In genomic region chr2:240876475-240877251, GRCh38 we compare ENCODE assay signal across 1 cellular context.
TF ChIP-seq lines count a peak whose summit lies in the region.

No MANE protein-coding gene starts in this region.

TF ChIP-seq in HepG2, 621 proteins besides CTCF, POLR2A, EP300 and RAD21 (continued from another document and continues in another):
- TF ChIP-seq ARID4A (CRISPR knock-in tag; IDR thresholded peaks at IDR 0.05; ENCODE audit: borderline replicate concordance) (peak; percentile 80; the same call in 1 of the 2 replicates), RFX5 (IDR thresholded peaks at IDR 0.05; ENCODE audit: low read depth, low read length) (no peak), ZNF431 (CRISPR knock-in tag; IDR thresholded peaks at IDR 0.05; ENCODE audit: borderline replicate concordance, low read depth) (peak; percentile 87), ZNF543 (CRISPR knock-in tag; IDR thresholded peaks at IDR 0.05) (peak; percentile 81), SIX1 (CRISPR knock-in tag; IDR thresholded peaks at IDR 0.05; ENCODE audit: borderline replicate concordance) (peak; percentile 81; the same call in 1 of the 2 replicates), GMEB2 (CRISPR knock-in tag; IDR thresholded peaks at IDR 0.05; ENCODE audit: low read depth) (no peak), NCOA5 (CRISPR knock-in tag; IDR thresholded peaks at IDR 0.05) (no peak), NFE2 (CRISPR knock-in tag; IDR thresholded peaks at IDR 0.05) (no peak), ZNF563 (CRISPR knock-in tag; IDR thresholded peaks at IDR 0.05) (peak; percentile 79), ZNF83 (CRISPR knock-in tag; IDR thresholded peaks at IDR 0.05; ENCODE audit: borderline replicate concordance) (peak; percentile 82; the same call in 1 of the 2 replicates), ZHX2 (IDR thresholded peaks at IDR 0.05; ENCODE audit: low read depth) (peak; percentile 62; the same call in 1 of the 2 replicates), ZHX2 (CRISPR knock-in tag; IDR thresholded peaks at IDR 0.05; ENCODE audit: borderline replicate concordance) (no peak), ZNF784 (CRISPR knock-in tag; IDR thresholded peaks at IDR 0.05; ENCODE audit: borderline replicate concordance) (no peak), ZNF781 (CRISPR knock-in tag; IDR thresholded peaks at IDR 0.05; ENCODE audit: borderline replicate concordance, not compliant biosample characterization) (peak; percentile 85), BRF2 (CRISPR knock-in tag; IDR thresholded peaks at IDR 0.05) (no peak), DBP (CRISPR knock-in tag; IDR thresholded peaks at IDR 0.05; ENCODE audit: not compliant biosample characterization) (no peak), MEIS1 (CRISPR knock-in tag; IDR thresholded peaks at IDR 0.05; ENCODE audit: borderline replicate concordance) (peak; percentile 80; the same call in 1 of the 2 replicates), CERS6 (CRISPR knock-in tag; IDR thresholded peaks at IDR 0.05) (0 out of 2 replicates have a peak, but pooled peaks have one; percentile 16), SP4 (CRISPR knock-in tag; IDR thresholded peaks at IDR 0.05) (peak; percentile 52; the same call in 1 of the 2 replicates), ZNF572 (CRISPR knock-in tag; IDR thresholded peaks at IDR 0.05) (peak; percentile 81; the same call in 1 of the 2 replicates), ZNF335 (CRISPR knock-in tag; IDR thresholded peaks at IDR 0.05) (peak; percentile 91), ZNF264 (CRISPR knock-in tag; IDR thresholded peaks at IDR 0.05) (peak; percentile 84), ARNT2 (CRISPR knock-in tag; IDR thresholded peaks at IDR 0.05; ENCODE audit: low read depth) (peak; percentile 44; the same call in 1 of the 2 replicates), SYNCRIP (IDR thresholded peaks at IDR 0.05; ENCODE audit: insufficient read depth, low read depth, low read length) (no peak), GABPA (IDR thresholded peaks at IDR 0.05; ENCODE audit: low read depth, low read length) (no peak), GABPA (CRISPR knock-in tag; IDR thresholded peaks at IDR 0.05; ENCODE audit: low read depth) (peak; percentile 94), THAP11 (CRISPR knock-in tag; IDR thresholded peaks at IDR 0.05) (peak; percentile 84), MXD4 (CRISPR knock-in tag; IDR thresholded peaks at IDR 0.05) (peak; percentile 86), TARDBP (CRISPR knock-in tag; IDR thresholded peaks at IDR 0.05) (peak; percentile 93), SNAPC5 (CRISPR knock-in tag; IDR thresholded peaks at IDR 0.05; ENCODE audit: borderline replicate concordance) (0 out of 2 replicates have a peak, but pooled peaks have one; percentile 40), ZNF451 (CRISPR knock-in tag; IDR thresholded peaks at IDR 0.05) (peak; percentile 93), HMG20B (CRISPR knock-in tag; conservative IDR thresholded peaks at IDR 0.05) (0 out of 2 replicates have a peak, but pooled peaks have one; percentile 66), HIC2 (CRISPR knock-in tag; IDR thresholded peaks at IDR 0.05; ENCODE audit: low read depth) (peak; percentile 100), SP2 (CRISPR knock-in tag; IDR thresholded peaks at IDR 0.05) (peak; percentile 86), ATRX (CRISPR knock-in tag; IDR thresholded peaks at IDR 0.05; ENCODE audit: borderline replicate concordance) (no peak), NRL (CRISPR knock-in tag; IDR thresholded peaks at IDR 0.05; ENCODE audit: borderline replicate concordance) (peak; percentile 32; the same call in 1 of the 2 replicates), ZNF3 (CRISPR knock-in tag; IDR thresholded peaks at IDR 0.05) (0 out of 2 replicates have a peak, but pooled peaks have one; percentile 17), FLYWCH1 (CRISPR knock-in tag; IDR thresholded peaks at IDR 0.05) (no peak), SMAD3 (CRISPR knock-in tag; IDR thresholded peaks at IDR 0.05) (peak; percentile 82), ZNF414 (CRISPR knock-in tag; IDR thresholded peaks at IDR 0.05) (peak; percentile 95), TAF15 (IDR thresholded peaks at IDR 0.05; ENCODE audit: low read depth, low read length, poor library complexity, severe bottlenecking) (no peak)
